17 cellular contexts compared by ENCODE assay signal in the genomic region with DNA sequence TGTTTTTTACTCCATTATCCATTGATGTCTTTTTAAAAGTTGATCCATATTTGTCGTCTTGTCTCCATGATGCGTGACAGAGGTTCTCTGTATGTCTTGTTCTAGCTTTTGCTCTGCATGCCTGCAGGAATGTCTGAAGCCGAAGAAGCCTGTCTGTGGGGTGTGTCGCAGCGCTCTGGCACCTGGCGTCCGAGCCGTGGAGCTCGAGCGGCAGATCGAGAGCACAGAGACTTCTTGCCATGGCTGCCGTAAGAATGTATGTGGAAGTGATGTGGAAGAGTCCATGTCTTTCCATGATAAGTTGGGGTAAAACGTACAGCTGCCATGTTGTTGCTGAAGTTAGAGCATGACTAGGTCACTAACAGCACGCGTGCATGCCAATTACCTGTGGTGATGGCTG. TPM values are rescaled to one million over a fixed set of nuclear protein-coding genes. Genes with fewer than 3 reads are reported as not detected.
DNase-seq lines count a peak whose midpoint lies in the region; ATAC-seq and TF ChIP-seq lines count a peak whose summit lies in the region.
"Had no signal": no experiment of that assay in that cellular context is flagged by ENCODE, and none has a peak within 500 bp of the region (broad histone marks: within the 10 kb centered on the region; RNA-seq: fewer than 3 reads in every experiment).

No MANE protein-coding gene starts in this region.

- CTCF ChIA-PET in Calu3 (lab: Charles Lee), result no interaction called here

- H3K9me3 ChIP-seq in Loucy (ENCODE audit: insufficient read depth, low read depth, low read length) (no peaks in the 10 kb centered on the region), sigmoid colon (no peaks in the 10 kb centered on the region), ascending aorta (no peaks in the 10 kb centered on the region)

- peaks cover 59% of the 10 kb centered on the region for H4K20me1 ChIP-seq in Loucy (ENCODE audit: insufficient read depth, low read length, poor library complexity, severe bottlenecking)

- peak overlapping the region; percentile 43 for H3K4me2 ChIP-seq in Loucy (ENCODE audit: low read depth, low read length, poor library complexity, severe bottlenecking)
- H3K4me2 ChIP-seq: KMS-11 had no signal

- ATAC-seq in HG03159 (IDR thresholded peaks at IDR 0.05; ENCODE audit: unreplicated experiment), result no peak
- ATAC-seq: SK-N-SH treated with all-trans-retinoic acid at 6 μM for 48 hours had no signal

- H3K36me3 Mint-ChIP-seq in Calu3 (ENCODE audit: insufficient read depth, unreplicated experiment) (peaks cover 55% of the 10 kb centered on the region), endothelial cell (ENCODE audit: low read depth, unreplicated experiment) (peaks cover 12% of the 10 kb centered on the region)

- DNase-seq in Calu3 (no peak), endothelial cell (ENCODE audit: low spot score) (no peak), sigmoid colon (peak; percentile 1), NCI-H2029 treated with DMSO at 0.1 percent for 48 hours (lab: John Stamatoyannopoulos, UW) (no peak), ascending aorta (ENCODE audit: low spot score in 2 of 2) (no peak), coronary artery (ENCODE audit: low spot score) (no peak)
- DNase-seq: ACHN, AML-193, HCEC 1CT, NCI-H1048, NCI-H226, NCI-H526, SHP77 had no signal

- no peak overlapping the region for H3K9ac ChIP-seq in Loucy (ENCODE audit: low read depth, low read length, poor library complexity, severe bottlenecking)
- H3K9ac ChIP-seq: KMS-11 had no signal

- H3K4me3 ChIP-seq in Loucy (ENCODE audit: low read length, poor library complexity, severe bottlenecking), result peak overlapping the region; percentile 5
- no peak overlapping the region for H3K4me3 ChIP-seq in sigmoid colon
- no peak overlapping the region for H3K4me3 ChIP-seq in ascending aorta
- no peak overlapping the region for H3K4me3 ChIP-seq in coronary artery

- intact Hi-C loops in Calu3 (cut with micrococcal nuclease; ENCODE audit: unreplicated experiment) (no loop called here), sigmoid colon (cut with DNase I) (no loop called here), ascending aorta (cut with DNase I) (no loop called here)

- H3K9me3 Mint-ChIP-seq in Calu3 (ENCODE audit: low read depth, unreplicated experiment) (no peaks in the 10 kb centered on the region), endothelial cell (ENCODE audit: unreplicated experiment) (no peaks in the 10 kb centered on the region)

- no peak for TF ChIP-seq POLR2A in sigmoid colon (IDR thresholded peaks at IDR 0.05)

- TF ChIP-seq EP300 in sigmoid colon (IDR thresholded peaks at IDR 0.05), result no peak

- peaks cover 84% of the 10 kb centered on the region for H3K79me2 ChIP-seq in Loucy (ENCODE audit: insufficient read depth, low read length)

- H3K27ac ChIP-seq in sigmoid colon, result no peak overlapping the region
- no peak overlapping the region for H3K27ac ChIP-seq in ascending aorta
- no peak overlapping the region for H3K27ac ChIP-seq in coronary artery
- H3K27ac ChIP-seq: KMS-11 had no signal

- no peak overlapping the region for H2AFZ ChIP-seq in Loucy (ENCODE audit: low read length)

- no peak overlapping the region for H3K4me3 Mint-ChIP-seq in Calu3 (ENCODE audit: low read depth, unreplicated experiment)
- H3K4me3 Mint-ChIP-seq in endothelial cell (ENCODE audit: unreplicated experiment), result no peak overlapping the region

- no peak for TF ChIP-seq CTCF in Calu3 (IDR thresholded peaks at IDR 0.05; ENCODE audit: unreplicated experiment)
- TF ChIP-seq CTCF in Loucy (conservative IDR thresholded peaks at IDR 0.05; ENCODE audit: low read length), result no peak
- no peak for TF ChIP-seq CTCF in endothelial cell (IDR thresholded peaks at IDR 0.05; ENCODE audit: unreplicated experiment)
- no peak for TF ChIP-seq CTCF in sigmoid colon (IDR thresholded peaks at IDR 0.05)
- TF ChIP-seq CTCF in ascending aorta (IDR thresholded peaks at IDR 0.05), result no peak
- no peak for TF ChIP-seq CTCF in coronary artery (IDR thresholded peaks at IDR 0.05)

- peak overlapping the region; percentile 19 for H3K27ac Mint-ChIP-seq in Calu3 (ENCODE audit: unreplicated experiment)
- H3K27ac Mint-ChIP-seq in endothelial cell (ENCODE audit: unreplicated experiment), result peak overlapping the region; percentile 85

- no TSS peak for BruUV-seq in Calu3 (replicated peaks; lab: Mats Ljungman, UMichigan)

- H3K27me3 ChIP-seq in Loucy (ENCODE audit: insufficient read depth, low read length, poor library complexity, severe bottlenecking) (no peaks in the 10 kb centered on the region), sigmoid colon (no peaks in the 10 kb centered on the region), ascending aorta (no peaks in the 10 kb centered on the region)

- H3K4me1 ChIP-seq in Loucy (ENCODE audit: insufficient read depth, low read length, poor library complexity, severe bottlenecking), result peaks cover 52% of the 10 kb centered on the region
- peaks cover 0 to 37% (median 28%) of the 10 kb centered on the region in 4 donors for H3K4me1 ChIP-seq in sigmoid colon
- H3K4me1 ChIP-seq in ascending aorta, result peaks cover 11 to 19% of the 10 kb centered on the region in 2 donors

- no peaks in the 10 kb centered on the region for H3K9me2 ChIP-seq in Loucy (replicated peaks; ENCODE audit: low read depth, low read length)

- H3K36me3 ChIP-seq in Loucy (ENCODE audit: insufficient read depth, low read length) (peaks cover 36% of the 10 kb centered on the region; the same call in 1 of the 2 replicates), sigmoid colon (peaks cover 10 to 70% (median 22%) of the 10 kb centered on the region in 4 donors), ascending aorta (peaks cover 31 to 46% of the 10 kb centered on the region in 2 donors)

- H3K27me3 Mint-ChIP-seq in Calu3 (ENCODE audit: unreplicated experiment) (no peaks in the 10 kb centered on the region), endothelial cell (ENCODE audit: unreplicated experiment) (peaks cover 5% of the 10 kb centered on the region)

- H3K4me1 Mint-ChIP-seq in Calu3 (ENCODE audit: low read depth, unreplicated experiment), result peaks cover 36% of the 10 kb centered on the region
- peaks cover 21% of the 10 kb centered on the region for H3K4me1 Mint-ChIP-seq in endothelial cell (ENCODE audit: unreplicated experiment)

- H3F3A ChIP-seq in Loucy (ENCODE audit: low read depth), result no peaks in the 10 kb centered on the region

- 95 to 96% methylated on average over 15 of the region's 15 CpGs for WGBS in sigmoid colon, 2 donors

RNA-seq across cellular contexts. Expression of a gene that starts 5.3 kb away (rescaled TPM):
- 72.3 and 93.9 TPM in 2 replicates for total RNA-seq in Calu3 (2022)
- total RNA-seq in endothelial cell (ENCODE audit: unreplicated experiment), result 46.8 TPM
- 100 to 1,000 TPM; 121 to 151 (median 136) TPM for total RNA-seq in sigmoid colon
- 10 to 100 TPM; 59.5 to 61.7 (median 61.0) TPM for polyA plus RNA-seq in sigmoid colon
- 77.0 TPM for total RNA-seq in ascending aorta

RNA-seq across cellular contexts. Expression of a gene that starts 26.1 kb away (rescaled TPM):
- total RNA-seq in Calu3 (2022) (16.0 and 16.6 TPM in 2 replicates), endothelial cell (ENCODE audit: unreplicated experiment) (8.4 TPM), sigmoid colon (1 to 10 TPM; 2.1 to 4.7 (median 2.7) TPM), ascending aorta (7.6 TPM)
- polyA plus RNA-seq in sigmoid colon, result 10 to 100 TPM; 10.7 to 12.5 (median 10.8) TPM

RNA-seq across cellular contexts. Expression of a gene that starts 41.3 kb away (rescaled TPM):
- 0.81 and 0.90 TPM in 2 replicates for total RNA-seq in Calu3 (2022)
- 26.4 TPM for total RNA-seq in endothelial cell (ENCODE audit: unreplicated experiment)
- total RNA-seq in sigmoid colon, result 1 to 10 TPM; 1.1 to 2.6 (median 1.8) TPM
- polyA plus RNA-seq in sigmoid colon, result 1 to 10 TPM in 1 of 3 donors, under 1 TPM in 2; 0.60 to 2.9 (median 0.69) TPM
- total RNA-seq in ascending aorta, result 64.4 TPM
